In genomic region chr1:2451744-2452582, GRCh38 we compare ENCODE assay signal across 10 cellular contexts. TPM values are rescaled to one million over a fixed set of nuclear protein-coding genes. Genes with fewer than 3 reads are reported as not detected.
A peak's percentile ranks its signal among the peaks of the same experiment; 100 is the strongest.
DNase-seq lines count a peak whose midpoint lies in the region; ATAC-seq, FAIRE-seq and TF ChIP-seq lines count a peak whose summit lies in the region.
"Had no signal": no experiment of that assay in that cellular context is flagged by ENCODE, and none has a peak within 500 bp of the region (broad histone marks: within the 10 kb centered on the region; RNA-seq: fewer than 3 reads in every experiment).

No MANE protein-coding gene starts in this region.

- DNase-seq in AG09309 (ENCODE audit: low read depth): peak; percentile 37
- peak; percentile 88 for DNase-seq in HS-5 (ENCODE audit: low read depth)
- DNase-seq in astrocyte (ENCODE audit: low read depth): peak; percentile 74
- DNase-seq in kidney epithelial cell (ENCODE audit: low read depth): peak; percentile 89
- no peak for DNase-seq in ureter (ENCODE audit: low spot score)
- DNase-seq in inferior parietal cortex (ENCODE audit: extremely low spot score): no peak
- no peak for DNase-seq in activated naive CD4-positive, alpha-beta T cell treated with anti-CD3 and anti-CD28 coated beads for 36 hours
- no peak for DNase-seq in omental fat pad (ENCODE audit: low spot score)

- TF ChIP-seq CTCF in AG09309 (IDR thresholded peaks at IDR 0.05; ENCODE audit: control insufficient read depth, insufficient read depth, low read depth, low read length, missing control alignments) (no peak), astrocyte (IDR thresholded peaks at IDR 0.05; ENCODE audit: insufficient read depth, low read depth, low read length) (no peak), kidney epithelial cell (IDR thresholded peaks at IDR 0.05; ENCODE audit: insufficient read depth, low read length, poor library complexity, severe bottlenecking) (no peak), omental fat pad (IDR thresholded peaks at IDR 0.05) (no peak)

- H3K4me1 Mint-ChIP-seq in astrocyte (ENCODE audit: low read depth, unreplicated experiment): peaks cover 14% of the 10 kb centered on the region
- no peaks in the 10 kb centered on the region for H3K4me1 Mint-ChIP-seq in activated naive CD4-positive, alpha-beta T cell treated with anti-CD3 and anti-CD28 coated beads for 36 hours (ENCODE audit: low read depth)

- H3K36me3 ChIP-seq in astrocyte (ENCODE audit: insufficient read depth, low read length): no peaks in the 10 kb centered on the region
- no peaks in the 10 kb centered on the region for H3K36me3 ChIP-seq in kidney epithelial cell (ENCODE audit: control insufficient read depth, insufficient read depth, low read length)

- ATAC-seq in omental fat pad (ENCODE audit: low FRiP score): no peak

- H4K20me1 ChIP-seq in astrocyte (ENCODE audit: insufficient read depth, low read length): no peaks in the 10 kb centered on the region

- intact Hi-C loops in activated naive CD4-positive, alpha-beta T cell treated with anti-CD3 and anti-CD28 coated beads for 36 hours (cut with micrococcal nuclease): no loop called here

- H3K4me3 ChIP-seq in AG09309 (ENCODE audit: control insufficient read depth, low read depth, low read length) (no peak overlapping the region), astrocyte (ENCODE audit: insufficient read depth, low read depth, low read length) (no peak overlapping the region), kidney epithelial cell (ENCODE audit: low read depth, low read length) (no peak overlapping the region)

- H3K27ac ChIP-seq in astrocyte (ENCODE audit: low read depth, low read length): peak overlapping the region; percentile 94
- H3K27ac ChIP-seq: KMS-11 had no signal

- no peak overlapping the region for H2AFZ ChIP-seq in astrocyte (ENCODE audit: low read depth, low read length)

- peak overlapping the region; percentile 78 for H3K27ac Mint-ChIP-seq in astrocyte (ENCODE audit: unreplicated experiment)
- no peak overlapping the region for H3K27ac Mint-ChIP-seq in activated naive CD4-positive, alpha-beta T cell treated with anti-CD3 and anti-CD28 coated beads for 36 hours
- H3K27ac Mint-ChIP-seq: activated naive CD8-positive, alpha-beta T cell had no signal

- peaks cover 44% of the 10 kb centered on the region for H3K4me1 ChIP-seq in astrocyte (ENCODE audit: insufficient read depth, low read length)

- no peaks in the 10 kb centered on the region for H3K9me3 Mint-ChIP-seq in astrocyte (ENCODE audit: unreplicated experiment)
- H3K9me3 Mint-ChIP-seq in activated naive CD4-positive, alpha-beta T cell treated with anti-CD3 and anti-CD28 coated beads for 36 hours: no peaks in the 10 kb centered on the region

- no peaks in the 10 kb centered on the region for H3K27me3 Mint-ChIP-seq in astrocyte (ENCODE audit: low read depth, unreplicated experiment)
- H3K27me3 Mint-ChIP-seq in activated naive CD4-positive, alpha-beta T cell treated with anti-CD3 and anti-CD28 coated beads for 36 hours (ENCODE audit: low read depth): no peaks in the 10 kb centered on the region
- H3K27me3 Mint-ChIP-seq: activated naive CD8-positive, alpha-beta T cell had no signal

- H3K4me2 ChIP-seq in astrocyte (ENCODE audit: low read length): peak overlapping the region; percentile 75
- H3K4me2 ChIP-seq: KMS-11 had no signal

- no peak overlapping the region for H3K4me3 Mint-ChIP-seq in astrocyte (ENCODE audit: unreplicated experiment)
- H3K4me3 Mint-ChIP-seq in activated naive CD4-positive, alpha-beta T cell treated with anti-CD3 and anti-CD28 coated beads for 36 hours: no peak overlapping the region
- H3K4me3 Mint-ChIP-seq: activated naive CD8-positive, alpha-beta T cell had no signal

- no peaks in the 10 kb centered on the region for H3K36me3 Mint-ChIP-seq in astrocyte (ENCODE audit: low read depth, unreplicated experiment)
- no peaks in the 10 kb centered on the region for H3K36me3 Mint-ChIP-seq in activated naive CD4-positive, alpha-beta T cell treated with anti-CD3 and anti-CD28 coated beads for 36 hours (ENCODE audit: low read depth)
- H3K36me3 Mint-ChIP-seq: activated naive CD8-positive, alpha-beta T cell had no signal

- no peaks in the 10 kb centered on the region for H3K9me3 ChIP-seq in astrocyte (ENCODE audit: insufficient read depth, low read depth, low read length)

- CTCF ChIA-PET in activated naive CD4-positive, alpha-beta T cell treated with anti-CD3 and anti-CD28 coated beads for 36 hours (lab: Charles Lee): no interaction called here

- peak; percentile 13 for FAIRE-seq in astrocyte (lab: Jason Lieb, UNC)

- peak overlapping the region; percentile 83 for H3K9ac ChIP-seq in astrocyte (ENCODE audit: low read length)
- H3K9ac ChIP-seq: KMS-11 had no signal

- peaks cover 3% of the 10 kb centered on the region for H3K79me2 ChIP-seq in astrocyte (ENCODE audit: insufficient read depth, low read length)

- H3K27me3 ChIP-seq in astrocyte (ENCODE audit: insufficient read depth, low read length): no peaks in the 10 kb centered on the region
- H3K27me3 ChIP-seq in kidney epithelial cell (ENCODE audit: control insufficient read depth, insufficient read depth, low read length): no peaks in the 10 kb centered on the region

RNA-seq across cellular contexts. Expression of gene PLCH2, which starts 24.1 kb away (rescaled TPM):
- total RNA-seq in astrocyte (2.0 and 2.2 TPM in 2 replicates), kidney epithelial cell (0.07 and 0.92 TPM in 2 replicates), ureter (90.0 TPM), omental fat pad (1 to 10 TPM in 1 of 4 donors, under 1 TPM in 3; 0.16 to 1.7 (median 0.44) TPM)
- 1 to 10 TPM; 2.1 TPM for total RNA-seq in activated naive CD4-positive, alpha-beta T cell treated with anti-CD3 and anti-CD28 coated beads for 36 hours

RNA-seq across cellular contexts. Expression of gene PEX10, which starts 39.6 kb away (rescaled TPM):
- total RNA-seq in astrocyte (16.6 and 18.6 TPM in 2 replicates), kidney epithelial cell (48.1 and 50.4 TPM in 2 replicates), ureter (30.7 TPM), omental fat pad (10 to 100 TPM; 20.8 to 33.3 (median 23.9) TPM)
- total RNA-seq in activated naive CD4-positive, alpha-beta T cell treated with anti-CD3 and anti-CD28 coated beads for 36 hours: 1 to 10 TPM; 8.6 to 9.1 TPM

Comparison
In these comparisons a context has a peak if more than half of its experiments do, and no peak if none do; other contexts are left out.
1. DNase-seq: peak in AG09309 (single experiment), HS-5 (single experiment), astrocyte (single experiment) and kidney epithelial cell (single experiment); none in ureter (single experiment), inferior parietal cortex (single experiment), activated naive CD4-positive, alpha-beta T cell treated with anti-CD3 and anti-CD28 coated beads for 36 hours (single experiment) and omental fat pad (single experiment).
2. RNA of gene PLCH2, which starts 24.1 kb away (total RNA-seq): 90.0 TPM in ureter (single experiment); 2.1 TPM in activated naive CD4-positive, alpha-beta T cell treated with anti-CD3 and anti-CD28 coated beads for 36 hours, 2.0 to 2.2 TPM in astrocyte, 0.07 to 0.92 TPM in kidney epithelial cell and 0.16 to 1.7 TPM in omental fat pad; every median in the first group is over 10 times any median in the second.